8 cellular contexts compared by ENCODE assay signal in genomic region chr15:40846846-40847224, GRCh38. TPM values are rescaled to one million over a fixed set of nuclear protein-coding genes. Genes with fewer than 3 reads are reported as not detected.
DNase-seq lines count a peak whose midpoint lies in the region; TF ChIP-seq lines count a peak whose summit lies in the region.

No MANE protein-coding gene starts in this region.

- DNase-seq in GM12865 (ENCODE audit: low read depth) (peak; percentile 38), HT-29 (ENCODE audit: low spot score) (peak; percentile 57), colonic mucosa (no peak), posterior vena cava (ENCODE audit: low spot score) (peak; percentile 32), SKM-1 (lab: John Stamatoyannopoulos, UW; ENCODE audit: unreplicated experiment) (no peak), NCI-H1694 treated with DMSO at 0.1 percent for 48 hours (lab: John Stamatoyannopoulos, UW) (no peak), SHP77 treated with DMSO at 0.1 percent for 48 hours (lab: John Stamatoyannopoulos, UW) (no peak), HFFc6 (no peak)

- H3K27ac ChIP-seq in colonic mucosa, result peak overlapping the region; percentile 96

- TF ChIP-seq CTCF in GM12865 (IDR thresholded peaks at IDR 0.05; ENCODE audit: insufficient read depth, low read depth, low read length, missing control alignments), result no peak
- no peak for TF ChIP-seq CTCF in colonic mucosa (IDR thresholded peaks at IDR 0.05)
- no peak for TF ChIP-seq CTCF in HFFc6 (IDR thresholded peaks at IDR 0.05)

- H3K36me3 ChIP-seq in colonic mucosa, result no peaks in the 10 kb centered on the region

- no peaks in the 10 kb centered on the region for H3K27me3 ChIP-seq in colonic mucosa

- no peak overlapping the region for H3K4me3 Mint-ChIP-seq in HFFc6

- H3K9me3 Mint-ChIP-seq in HFFc6, result no peaks in the 10 kb centered on the region

- H3K27me3 Mint-ChIP-seq in HFFc6 (ENCODE audit: insufficient read depth), result peaks cover 38% of the 10 kb centered on the region

- H3K4me1 Mint-ChIP-seq in HFFc6 (ENCODE audit: low read depth), result 0 out of 2 replicates have a peak, but pooled peaks cover 10% of the 10 kb centered on the region

- intact Hi-C loops in colonic mucosa (cut with DNase I), result no loop called here
- intact Hi-C loops in posterior vena cava (cut with DNase I), result no loop called here

- peak overlapping the region; percentile 52 to 94 for H3K9ac ChIP-seq in colonic mucosa (ENCODE audit: low read depth in 2 of 2, low read length in 2 of 2)

- H3K4me1 ChIP-seq in colonic mucosa, result no peaks in the 10 kb centered on the region

- H3K9me3 ChIP-seq in colonic mucosa, result no peaks in the 10 kb centered on the region

- H3K4me3 ChIP-seq in GM12865 (ENCODE audit: low read depth, low read length) (no peak overlapping the region), colonic mucosa (peak overlapping the region; percentile 81)

- no peak overlapping the region for H3K27ac Mint-ChIP-seq in HFFc6

- no peaks in the 10 kb centered on the region for H3K36me3 Mint-ChIP-seq in HFFc6 (ENCODE audit: low read depth)

RNA-seq across cellular contexts. Expression of gene SPINT1, which starts 3.0 kb away (rescaled TPM):
- total RNA-seq in HT-29 (2014; rRNA removed; shearing (Covaris generic)), result 481 and 534 TPM in 2 replicates
- total RNA-seq in colonic mucosa (100 to 1,000 TPM; 280 to 330 TPM), posterior vena cava (1 to 10 TPM; 1.7 to 3.2 TPM)
- under 1 TPM in 5 of 6 experiments, not detected in 1; 0.14 to 0.51 (median 0.26) TPM for total RNA-seq in HFFc6 (2021; fragmentation: NEBNext Ultra II Directional; extraction: Animal tissue kit (Norgen Biotek cat#: 25700))

RNA-seq across cellular contexts. Expression of gene PPP1R14D, which starts 18.3 kb away (rescaled TPM):
- 2.5 and 6.1 TPM in 2 replicates for total RNA-seq in HT-29 (2014; rRNA removed; shearing (Covaris generic))
- total RNA-seq in colonic mucosa (100 to 1,000 TPM; 137 to 166 TPM), posterior vena cava (not detected)
- total RNA-seq in HFFc6 (2021; fragmentation: NEBNext Ultra II Directional; extraction: Animal tissue kit (Norgen Biotek cat#: 25700)), result not detected

RNA-seq across cellular contexts. Expression of gene RHOV, which starts 27.2 kb away (rescaled TPM):
- total RNA-seq in HT-29 (2014; rRNA removed; shearing (Covaris generic)), result 30.4 and 33.5 TPM in 2 replicates
- total RNA-seq in colonic mucosa (10 to 100 TPM; 14.9 to 18.6 TPM), posterior vena cava (not detected)
- under 1 TPM in 5 of 6 experiments, not detected in 1; 0.14 to 0.41 (median 0.31) TPM for total RNA-seq in HFFc6 (2021; fragmentation: NEBNext Ultra II Directional; extraction: Animal tissue kit (Norgen Biotek cat#: 25700))

RNA-seq across cellular contexts. Expression of gene DNAJC17, which starts 39.6 kb away (rescaled TPM):
- 47.9 and 53.5 TPM in 2 replicates for total RNA-seq in HT-29 (2014; rRNA removed; shearing (Covaris generic))
- total RNA-seq in colonic mucosa (10 to 100 TPM; 38.1 to 48.0 TPM), posterior vena cava (10 to 100 TPM; 18.3 to 22.9 TPM)
- 10 to 100 TPM; 25.9 to 39.9 (median 29.6) TPM for total RNA-seq in HFFc6 (2021; fragmentation: NEBNext Ultra II Directional; extraction: Animal tissue kit (Norgen Biotek cat#: 25700))

RNA-seq across cellular contexts. Expression of gene ZFYVE19, which starts 39.9 kb away (rescaled TPM):
- total RNA-seq in HT-29 (2014; rRNA removed; shearing (Covaris generic)), result 66.0 and 68.6 TPM in 2 replicates
- total RNA-seq in colonic mucosa, result 10 to 100 TPM; 22.9 to 27.9 TPM
- total RNA-seq in posterior vena cava, result 1 to 10 TPM; 8.3 to 8.6 TPM
- 10 to 100 TPM; 10.7 to 13.5 (median 12.1) TPM for total RNA-seq in HFFc6 (2021; fragmentation: NEBNext Ultra II Directional; extraction: Animal tissue kit (Norgen Biotek cat#: 25700))

Comparison
In these comparisons a context has a peak if more than half of its experiments do, and no peak if none do; other contexts are left out.
1. DNase-seq: peak in GM12865 (single experiment), HT-29 (single experiment) and posterior vena cava (single experiment); none in colonic mucosa (single experiment), SKM-1 (single experiment), NCI-H1694 treated with DMSO at 0.1 percent for 48 hours (single experiment), SHP77 treated with DMSO at 0.1 percent for 48 hours (single experiment) and HFFc6 (single experiment).
2. RNA of gene SPINT1, which starts 3.0 kb away (total RNA-seq): 481 to 534 TPM in HT-29 and 280 to 330 TPM in colonic mucosa; 1.7 to 3.2 TPM in posterior vena cava and 0.14 to 0.51 TPM in HFFc6; every median in the first group is over 10 times any median in the second.
3. RNA of gene PPP1R14D, which starts 18.3 kb away (total RNA-seq): 137 to 166 TPM in colonic mucosa; 2.5 to 6.1 TPM in HT-29, not detected in posterior vena cava and not detected in HFFc6; every median in the first group is over 10 times any median in the second.
4. RNA of gene RHOV, which starts 27.2 kb away (total RNA-seq): 30.4 to 33.5 TPM in HT-29 and 14.9 to 18.6 TPM in colonic mucosa; 0.14 to 0.41 TPM in HFFc6 and not detected in posterior vena cava; every median in the first group is over 10 times any median in the second.